ENCODE assay signal across 8 cellular contexts in the genomic region with DNA sequence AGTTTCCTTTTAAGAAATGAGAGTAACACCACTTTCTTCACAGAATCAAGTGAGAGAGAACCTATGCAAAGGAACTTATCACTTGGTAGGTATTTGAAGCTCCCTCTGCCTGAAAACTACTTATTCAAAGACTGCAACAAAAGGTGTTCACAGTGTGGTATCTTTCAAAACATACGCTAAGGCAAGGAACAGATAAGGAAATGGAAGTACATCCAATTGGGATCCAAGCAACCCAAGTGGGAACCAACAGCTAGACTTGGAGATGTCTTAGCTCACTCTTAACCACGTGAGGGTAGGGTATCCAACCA. TPM values are rescaled to one million over a fixed set of nuclear protein-coding genes. Genes with fewer than 3 reads are reported as not detected.
DNase-seq lines count a peak whose midpoint lies in the region; ATAC-seq, FAIRE-seq and TF ChIP-seq lines count a peak whose summit lies in the region.

No MANE protein-coding gene starts in this region.

- TF ChIP-seq EP300 in A549 (IDR thresholded peaks at IDR 0.05): no peak

- TF ChIP-seq CTCF in A549 (IDR thresholded peaks at IDR 0.05) (no peak), GM20000 (IDR thresholded peaks at IDR 0.05; ENCODE audit: extremely low read depth, missing control alignments) (no peak), astrocyte of the cerebellum (IDR thresholded peaks at IDR 0.05; ENCODE audit: low read depth, low read length, missing control alignments) (no peak)

- H3K9ac ChIP-seq in mesendoderm (ENCODE audit: low read length): no peak overlapping the region

- CTCF ChIA-PET in A549 (lab: Yijun Ruan, JAX): interaction anchor here (0.6 to 2.8 kb wide), 4 partner anchors 9 to 238 kb away, joined by 3 to 7 read pairs (median 3); no protein-coding TSS in a partner anchor

- no peak overlapping the region for H3K23ac ChIP-seq in mesendoderm (ENCODE audit: low read length)

- H4K5ac ChIP-seq in mesendoderm (ENCODE audit: low read length): no peak overlapping the region

- no peak overlapping the region for H3K4ac ChIP-seq in mesendoderm (ENCODE audit: low read depth, low read length)

- no peaks in the 10 kb centered on the region for H3K79me2 ChIP-seq in mesendoderm (ENCODE audit: control insufficient read depth, insufficient read depth, low read length)

- no peaks in the 10 kb centered on the region for H3K9me3 ChIP-seq in A549

- H3K18ac ChIP-seq in mesendoderm (ENCODE audit: low read length): no peak overlapping the region

- peak in 1 of 2 experiments; percentile 46 for DNase-seq in A549 (ENCODE audit: low read depth in 1 of 2, low spot score in 1 of 2)
- DNase-seq in GM20000 (ENCODE audit: low spot score): peak; percentile 32
- no peak for DNase-seq in astrocyte of the cerebellum (ENCODE audit: low read depth)
- no peak for DNase-seq in mesendoderm
- DNase-seq in retina: no peak
- DNase-seq in foreskin melanocyte: no peak
- no peak for DNase-seq in AG20443 (ENCODE audit: low spot score)

- peaks cover 6% of the 10 kb centered on the region; the same call in 2 of the 3 replicates for H3K4me1 ChIP-seq in A549
- H3K4me1 ChIP-seq in mesendoderm (ENCODE audit: control insufficient read depth, low read depth, low read length): peaks cover 2% of the 10 kb centered on the region

- no peak overlapping the region for H4K8ac ChIP-seq in mesendoderm (ENCODE audit: low read depth, low read length)

- 32% methylated on average over 2 of the region's 2 CpGs for WGBS in A549 (ENCODE audit: missing lambda C conversion rate)
- WGBS in mesendoderm (ENCODE audit: extremely low coverage, insufficient coverage, low lambda C conversion rate): no CpG with 5 or more reads among the region's 2 CpGs

- no peak overlapping the region for H3K56ac ChIP-seq in mesendoderm (ENCODE audit: low read length)

- FAIRE-seq in A549 (lab: Jason Lieb, UNC): no peak

- no peak overlapping the region for H2BK120ac ChIP-seq in mesendoderm (ENCODE audit: low read depth, low read length)

- in situ Hi-C loops in astrocyte of the cerebellum (cut with HindIII; ENCODE audit: low sequenced_read_pairs): no loop called here

- no peak overlapping the region for H2AK5ac ChIP-seq in mesendoderm (ENCODE audit: low read length)

- no peak overlapping the region for H2BK15ac ChIP-seq in mesendoderm (replicated peaks; ENCODE audit: low read depth)

- H3K36me3 ChIP-seq in mesendoderm (ENCODE audit: control insufficient read depth, insufficient read depth, low read length): no peaks in the 10 kb centered on the region

- H3K27ac ChIP-seq in A549 (no peak overlapping the region), mesendoderm (ENCODE audit: low read depth, low read length) (no peak overlapping the region)

- peak overlapping the region; percentile 88 for H3K4me2 ChIP-seq in A549
- peak overlapping the region; percentile 39 for H3K4me2 ChIP-seq in mesendoderm (ENCODE audit: low read length)

- ATAC-seq in A549: no peak; a peak in 1 of 6 replicates
- no peak for ATAC-seq in HG02642 (IDR thresholded peaks at IDR 0.05; ENCODE audit: poor library complexity, unreplicated experiment)

- peaks cover 6% of the 10 kb centered on the region for H3K27me3 ChIP-seq in mesendoderm (ENCODE audit: insufficient read depth, low read length, poor library complexity)

- POLR2A ChIA-PET in A549 (lab: Yijun Ruan, JAX): no interaction called here

- no peak for TF ChIP-seq POLR2A in A549 (IDR thresholded peaks at IDR 0.05; ENCODE audit: low read length)

- H2BK5ac ChIP-seq in mesendoderm (ENCODE audit: low read length): no peak overlapping the region

- H3K4me3 ChIP-seq in A549: peak overlapping the region; percentile 66
- H3K4me3 ChIP-seq in astrocyte of the cerebellum (ENCODE audit: low read depth, low read length): peak overlapping the region; percentile 67
- no peak overlapping the region for H3K4me3 ChIP-seq in mesendoderm (ENCODE audit: low read length)

- TF ChIP-seq RAD21 in A549 (conservative IDR thresholded peaks at IDR 0.05 in 1 of 2, IDR thresholded peaks at IDR 0.05 in 1 of 2): no peak

- H3K79me1 ChIP-seq in mesendoderm (ENCODE audit: low read length): no peaks in the 10 kb centered on the region

TF ChIP-seq in A549, 52 proteins besides CTCF, POLR2A, EP300 and RAD21:
- TF ChIP-seq, protein P1, sequence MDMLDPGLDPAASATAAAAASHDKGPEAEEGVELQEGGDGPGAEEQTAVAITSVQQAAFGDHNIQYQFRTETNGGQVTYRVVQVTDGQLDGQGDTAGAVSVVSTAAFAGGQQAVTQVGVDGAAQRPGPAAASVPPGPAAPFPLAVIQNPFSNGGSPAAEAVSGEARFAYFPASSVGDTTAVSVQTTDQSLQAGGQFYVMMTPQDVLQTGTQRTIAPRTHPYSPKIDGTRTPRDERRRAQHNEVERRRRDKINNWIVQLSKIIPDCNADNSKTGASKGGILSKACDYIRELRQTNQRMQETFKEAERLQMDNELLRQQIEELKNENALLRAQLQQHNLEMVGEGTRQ (IDR thresholded peaks at IDR 0.05): 0 out of 2 replicates have a peak, but pooled peaks have one; percentile 36
- peak; percentile 52; the same call in 1 of the 2 replicates for TF ChIP-seq EHMT2 (IDR thresholded peaks at IDR 0.05; ENCODE audit: low read depth)
- no peak for TF ChIP-seq CEBPB (IDR thresholded peaks at IDR 0.05)
TF ChIP-seq in A549: peak in this region for 2.

RNA-seq across cellular contexts. Expression of a gene that starts 0.4 kb away (rescaled TPM):
- polyA plus RNA-seq in A549 (2011; rRNA removed): 0.25 and 0.26 TPM in 2 replicates
- 0.01 TPM in 2 replicates for polyA plus RNA-seq in A549 (2012; cell fraction: cytosol; rRNA removed)
- polyA plus RNA-seq in A549 (2012; cell fraction: nucleus; rRNA removed): 0.01 TPM in 2 replicates
- polyA plus RNA-seq in A549 (2017; fragmentation: RNase III; extraction: RNeasy Plus Mini Kit Qiagen cat#74134 plus additional on column Dnase treatment): 0.05 to 0.09 TPM (median 0.08 TPM) in 3 replicates
- polyA minus RNA-seq in A549 (2011; rRNA and poly(A)+ RNA removed): 0.12 and 0.19 TPM in 2 replicates
- 1.4 TPM for polyA plus RNA-seq in mesendoderm (2013, experiment 1 of 2)
- polyA plus RNA-seq in mesendoderm (2013, experiment 2 of 2): 1.4 TPM
